9 cellular contexts compared by ENCODE assay signal in genomic region chr16:3135120-3135715, GRCh38. TPM values are rescaled to one million over a fixed set of nuclear protein-coding genes. Genes with fewer than 3 reads are reported as not detected.
DNase-seq lines count a peak whose midpoint lies in the region; ATAC-seq and TF ChIP-seq lines count a peak whose summit lies in the region.
"Had no signal": no experiment of that assay in that cellular context is flagged by ENCODE, and none has a peak within 500 bp of the region (broad histone marks: within the 10 kb centered on the region; RNA-seq: fewer than 3 reads in every experiment).

No MANE protein-coding gene starts in this region.

- H3K27me3 ChIP-seq in MG63 (no peaks in the 10 kb centered on the region), duodenal mucosa (ENCODE audit: control insufficient read depth in 1 of 2, insufficient read depth in 2 of 2, low read length in 2 of 2) (no peaks in the 10 kb centered on the region), neural cell (ENCODE audit: insufficient read depth, low read depth, low read length) (no peaks in the 10 kb centered on the region)

- no peaks in the 10 kb centered on the region for H4K20me1 ChIP-seq in neural cell (ENCODE audit: insufficient read depth)

- TF ChIP-seq EP300 in neural cell (conservative IDR thresholded peaks at IDR 0.05; ENCODE audit: poor library complexity, severe bottlenecking), result no peak

- H2AFZ ChIP-seq in neural cell (ENCODE audit: low read depth, low read length), result peak overlapping the region; percentile 52

- no peak for ATAC-seq in HG03095 (IDR thresholded peaks at IDR 0.05; ENCODE audit: unreplicated experiment)
- no peak for ATAC-seq in HG03565 (IDR thresholded peaks at IDR 0.05; ENCODE audit: unreplicated experiment)

- DNase-seq in NCI-H146 treated with DMSO at 0.1 percent for 48 hours (lab: John Stamatoyannopoulos, UW; ENCODE audit: unreplicated experiment) (peak; percentile 40), NCI-H146 (lab: John Stamatoyannopoulos, UW) (no peak), MG63 (no peak), NCI-H128 (lab: John Stamatoyannopoulos, UW; ENCODE audit: unreplicated experiment) (no peak)

- H3K79me2 ChIP-seq in neural cell (replicated peaks; ENCODE audit: insufficient read depth, low read length), result peaks cover 32% of the 10 kb centered on the region

- H3K36me3 ChIP-seq in MG63 (peaks cover 34% of the 10 kb centered on the region), duodenal mucosa (ENCODE audit: control insufficient read depth in 1 of 2, insufficient read depth in 2 of 2, low read length in 2 of 2) (peaks cover 13 to 29% of the 10 kb centered on the region in 2 donors), neural cell (ENCODE audit: insufficient read depth, low read length) (no peaks in the 10 kb centered on the region)

- H3K4me2 ChIP-seq in neural cell (ENCODE audit: low read length), result peak overlapping the region; percentile 85

- H3K9ac ChIP-seq in duodenal mucosa (ENCODE audit: low read depth in 1 of 2, low read length in 2 of 2), result peak overlapping the region; percentile 83 to 96
- peak overlapping the region; percentile 92 for H3K9ac ChIP-seq in neural cell (ENCODE audit: low read length)

- no peaks in the 10 kb centered on the region for H3K9me2 ChIP-seq in neural cell (ENCODE audit: insufficient read depth, low read length)

- peak overlapping the region; percentile 77 for H3K27ac ChIP-seq in duodenal mucosa (ENCODE audit: low read depth, low read length)
- peak overlapping the region; percentile 87 for H3K27ac ChIP-seq in neural cell (ENCODE audit: low read length)

- no peaks in the 10 kb centered on the region for H3F3A ChIP-seq in neural cell (ENCODE audit: insufficient read depth, low read length, poor library complexity, severe bottlenecking)

- TF ChIP-seq RAD21 in neural cell (conservative IDR thresholded peaks at IDR 0.05), result no peak

- H3K4me3 ChIP-seq in MG63 (peak overlapping the region; percentile 94), duodenal mucosa (ENCODE audit: low read depth in 1 of 2, low read length in 2 of 2) (peak overlapping the region; percentile 81 to 96), neural cell (ENCODE audit: low read length) (peak overlapping the region; percentile 83)

- peaks cover 14 to 15% of the 10 kb centered on the region in 2 donors for H3K4me1 ChIP-seq in duodenal mucosa (ENCODE audit: control insufficient read depth in 1 of 2, insufficient read depth in 2 of 2, low read length in 2 of 2)

- no peak for TF ChIP-seq CTCF in neural cell (IDR thresholded peaks at IDR 0.05; ENCODE audit: poor library complexity, severe bottlenecking)

- H3K9me3 ChIP-seq in MG63, result no peaks in the 10 kb centered on the region
- H3K9me3 ChIP-seq in duodenal mucosa (ENCODE audit: control insufficient read depth in 1 of 2, low read length in 2 of 2), result no peaks in the 10 kb centered on the region
- H3K9me3 ChIP-seq in neural cell (ENCODE audit: low read length), result no peaks in the 10 kb centered on the region

TF ChIP-seq in neural cell, 6 proteins besides CTCF, POLR2A, EP300 and RAD21:
- TF ChIP-seq REST (IDR thresholded peaks at IDR 0.05; ENCODE audit: borderline replicate concordance) (no peak), EZH2 (IDR thresholded peaks at IDR 0.05; ENCODE audit: borderline replicate concordance, insufficient read depth, low read length, poor library complexity, severe bottlenecking) (no peak), MXI1 (conservative IDR thresholded peaks at IDR 0.05; ENCODE audit: poor library complexity, severe bottlenecking) (peak; percentile 32), POLR2AphosphoS5 (IDR thresholded peaks at IDR 0.05) (no peak)

RNA-seq across cellular contexts. Expression of gene ZNF213, which starts 0.4 kb away (rescaled TPM):
- total RNA-seq in MG63 (2014; rRNA removed; shearing (Covaris generic); ENCODE audit: low replicate concordance), result 2.8 and 11.9 TPM in 2 replicates
- 5.1 and 9.8 TPM in 2 replicates for polyA plus RNA-seq in neural cell
- 11.6 and 17.0 TPM in 2 replicates for polyA minus RNA-seq in neural cell

RNA-seq across cellular contexts. Expression of gene ZNF205, which starts 22.8 kb away (rescaled TPM):
- total RNA-seq in MG63 (2014; rRNA removed; shearing (Covaris generic); ENCODE audit: low replicate concordance), result 15.5 and 22.6 TPM in 2 replicates
- 30.0 and 39.4 TPM in 2 replicates for polyA plus RNA-seq in neural cell
- polyA minus RNA-seq in neural cell, result 26.9 and 31.9 TPM in 2 replicates

RNA-seq across cellular contexts. Expression of gene ZSCAN10, which starts 36.1 kb away (rescaled TPM):
- not detected in 2 replicates for total RNA-seq in MG63 (2014; rRNA removed; shearing (Covaris generic); ENCODE audit: low replicate concordance)
- 0.10 TPM in 1 of 2 replicates, not detected in the other for polyA plus RNA-seq in neural cell
- not detected in 2 replicates for polyA minus RNA-seq in neural cell
- total RNA-seq: dermis microvascular lymphatic vessel endothelial cell had no signal

RNA-seq across cellular contexts. Expression of gene OR1F1, which starts 52.8 kb away (rescaled TPM):
- not detected in 2 replicates for total RNA-seq in MG63 (2014; rRNA removed; shearing (Covaris generic); ENCODE audit: low replicate concordance)
- polyA plus RNA-seq in neural cell, result 2.5 and 2.7 TPM in 2 replicates
- polyA minus RNA-seq in neural cell, result 0.69 and 1.7 TPM in 2 replicates
- total RNA-seq: dermis microvascular lymphatic vessel endothelial cell had no signal
